8 cellular contexts compared by ENCODE assay signal in the genomic region with DNA sequence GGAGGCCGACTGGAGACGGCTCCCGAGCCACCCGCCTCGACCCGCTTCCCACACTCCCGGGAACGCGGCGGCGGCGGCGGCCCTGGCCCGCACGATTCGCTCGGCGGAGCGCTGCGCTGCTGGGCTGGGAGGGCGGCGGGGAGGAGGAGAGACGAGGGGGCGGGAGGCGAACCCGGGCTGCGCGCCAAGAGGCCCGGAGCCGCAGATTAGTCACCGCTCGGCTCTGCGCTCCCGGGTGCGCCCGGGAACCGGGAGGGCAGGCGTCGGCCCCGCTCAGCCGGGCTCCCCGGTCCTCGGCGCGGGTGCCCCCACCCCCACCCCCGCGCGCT. TPM values are rescaled to one million over a fixed set of nuclear protein-coding genes. Genes with fewer than 3 reads are reported as not detected.
A peak's percentile ranks its signal among the peaks of the same experiment; 100 is the strongest.
DNase-seq lines count a peak whose midpoint lies in the region; ATAC-seq and TF ChIP-seq lines count a peak whose summit lies in the region.

No MANE protein-coding gene starts in this region.

- H3K4me3 ChIP-seq in fibroblast of lung (replicated peaks in 1 of 4; ENCODE audit: control extremely low read depth in 1 of 4, insufficient read depth in 1 of 4, low read depth in 3 of 4, low read length in 4 of 4), result peak overlapping the region in 2 of 4 experiments; percentile 48 to 55
- H3K4me3 ChIP-seq in upper lobe of right lung, result peak overlapping the region; percentile 49

- POLR2A ChIA-PET in naive thymus-derived CD8-positive, alpha-beta T cell (lab: Charles Lee), result interaction anchor here (2.0 to 4.6 kb wide), 3 partner anchors 12 to 60 kb away, joined by 8 to 55 read pairs (median 10); a partner anchor contains a TSS

- peaks cover 4 to 19% (median 13%) of the 10 kb centered on the region in 4 donors for H3K4me1 Mint-ChIP-seq in naive thymus-derived CD8-positive, alpha-beta T cell

- H3K27me3 ChIP-seq in fibroblast of lung (ENCODE audit: control insufficient read depth, insufficient read depth, low read length) (no peaks in the 10 kb centered on the region), upper lobe of right lung (no peaks in the 10 kb centered on the region)

- TF ChIP-seq CTCF in fibroblast of lung (conservative IDR thresholded peaks at IDR 0.05 in 1 of 2, IDR thresholded peaks at IDR 0.05 in 1 of 2; ENCODE audit: low read depth in 1 of 2, low read length in 2 of 2) (no peak), upper lobe of right lung (IDR thresholded peaks at IDR 0.05) (no peak)

- H2AFZ ChIP-seq in fibroblast of lung (ENCODE audit: low read length), result no peak overlapping the region

- DNase-seq in SIG-M5 treated with dmso at 0.1 percent for 504 hours (lab: John Stamatoyannopoulos, UW; ENCODE audit: unreplicated experiment), result peak; percentile 53
- DNase-seq in SIG-M5 (lab: John Stamatoyannopoulos, UW), result no peak
- peak; percentile 30 for DNase-seq in NCI-H774 (lab: John Stamatoyannopoulos, UW)
- peak; percentile 38 to 56 for DNase-seq in activated T-helper 1 cell treated with anti-CD3 and anti-CD28 coated beads, Interleukin-2, amount 50 U/mL, for 16 hours (ENCODE audit: low read depth in 1 of 2, low spot score in 1 of 2)
- peak; percentile 78 for DNase-seq in fibroblast of lung (ENCODE audit: low read depth in 2 of 2)
- DNase-seq in naive thymus-derived CD8-positive, alpha-beta T cell, result peak in 9 of 10 donors; percentile 26 to 76 (median 53)
- peak; percentile 89 for DNase-seq in upper lobe of right lung

- intact Hi-C loops in upper lobe of right lung (cut with DNase I), result loop anchor here (10.0 kb wide), 1 partner anchor 46 kb away; no protein-coding TSS in a partner anchor

- H3K79me2 ChIP-seq in fibroblast of lung (ENCODE audit: control insufficient read depth, insufficient read depth, low read length), result no peaks in the 10 kb centered on the region

- H3K4me2 ChIP-seq in fibroblast of lung (ENCODE audit: extremely low read depth, insufficient read depth, low read length), result peak overlapping the region; percentile 51

- H4K20me1 ChIP-seq in fibroblast of lung (ENCODE audit: control insufficient read depth, extremely low read depth, insufficient read depth, low read length), result no peaks in the 10 kb centered on the region

- no peaks in the 10 kb centered on the region for H3K27me3 Mint-ChIP-seq in naive thymus-derived CD8-positive, alpha-beta T cell

- H3K4me1 ChIP-seq in fibroblast of lung (ENCODE audit: control insufficient read depth, extremely low read depth, insufficient read depth, low read length) (peaks cover 3% of the 10 kb centered on the region), upper lobe of right lung (peaks cover 12% of the 10 kb centered on the region)

- no peaks in the 10 kb centered on the region for H3K36me3 ChIP-seq in fibroblast of lung (ENCODE audit: control insufficient read depth, insufficient read depth, low read length)
- H3K36me3 ChIP-seq in upper lobe of right lung, result no peaks in the 10 kb centered on the region

- no peaks in the 10 kb centered on the region for H3K36me3 Mint-ChIP-seq in naive thymus-derived CD8-positive, alpha-beta T cell

- no peak for TF ChIP-seq POLR2A in GM18505 (IDR thresholded peaks at IDR 0.05; ENCODE audit: borderline replicate concordance, extremely low read depth, insufficient read depth, insufficient read length)

- H3K9ac ChIP-seq in fibroblast of lung (ENCODE audit: insufficient read depth, low read length), result peak overlapping the region; percentile 72

- H3K27ac Mint-ChIP-seq in naive thymus-derived CD8-positive, alpha-beta T cell, result no peak overlapping the region

- peak; percentile 50 to 61 for ATAC-seq in naive thymus-derived CD8-positive, alpha-beta T cell
- peak; percentile 69 for ATAC-seq in upper lobe of right lung
- ATAC-seq in GM18505 (IDR thresholded peaks at IDR 0.05; ENCODE audit: unreplicated experiment), result no peak

- H3K9me3 Mint-ChIP-seq in naive thymus-derived CD8-positive, alpha-beta T cell, result peaks cover 0 to 5% (median 0%) of the 10 kb centered on the region in 9 donors

- H3K9me3 ChIP-seq in fibroblast of lung (ENCODE audit: control insufficient read depth, insufficient read depth, low read depth, low read length) (no peaks in the 10 kb centered on the region), upper lobe of right lung (no peaks in the 10 kb centered on the region)

- H3K27ac ChIP-seq in fibroblast of lung (ENCODE audit: insufficient read depth, low read length) (peak overlapping the region; percentile 53), upper lobe of right lung (peak overlapping the region; percentile 74)

- H3K4me3 Mint-ChIP-seq in naive thymus-derived CD8-positive, alpha-beta T cell, result peak overlapping the region in 7 of 10 donors; percentile 45 to 72 (median 60)

RNA-seq across cellular contexts. Expression of a gene that starts 11.2 kb away (rescaled TPM):
- total RNA-seq in fibroblast of lung (4.9 and 5.8 TPM in 2 replicates), upper lobe of right lung (26.1 TPM)
- polyA plus RNA-seq in fibroblast of lung, result 3.0 TPM in 2 replicates
- polyA plus RNA-seq in fibroblast of lung (2012), result 5.6 and 6.4 TPM in 2 replicates
- polyA minus RNA-seq in fibroblast of lung (ENCODE audit: low replicate concordance), result 10.6 and 15.2 TPM in 2 replicates
- total RNA-seq in naive thymus-derived CD8-positive, alpha-beta T cell, result 10 to 100 TPM; 31.6 to 35.9 TPM
- 1 to 10 TPM; 2.5 to 7.7 (median 6.6) TPM for polyA plus RNA-seq in naive thymus-derived CD8-positive, alpha-beta T cell
